ENCODE assay signal across 8 cellular contexts in genomic region chr2:229586746-229587705, GRCh38.
DNase-seq lines count a peak whose midpoint lies in the region; ATAC-seq, FAIRE-seq and TF ChIP-seq lines count a peak whose summit lies in the region.

No MANE protein-coding gene starts in this region.

- H3K27ac ChIP-seq in HUES64 (ENCODE audit: low read depth, low read length) (no peak overlapping the region), RWPE2 (ENCODE audit: poor library complexity, severe bottlenecking) (peak overlapping the region; percentile 93), lower lobe of right lung (no peak overlapping the region)

- H3K36me3 ChIP-seq in HUES64 (ENCODE audit: insufficient read depth, low read length) (no peaks in the 10 kb centered on the region), RWPE2 (ENCODE audit: low read depth) (peaks cover 8% of the 10 kb centered on the region; the same call in 1 of the 2 replicates), lower lobe of right lung (no peaks in the 10 kb centered on the region)

- peak overlapping the region; percentile 42; the same call in 1 of the 2 replicates for H3K9ac ChIP-seq in HUES64 (ENCODE audit: low read depth, low read length)

- H3K9me3 ChIP-seq in HUES64 (ENCODE audit: insufficient read depth, low read depth, low read length) (no peaks in the 10 kb centered on the region), RWPE2 (ENCODE audit: severe bottlenecking) (no peaks in the 10 kb centered on the region), lower lobe of right lung (no peaks in the 10 kb centered on the region)

- H3K4me1 Mint-ChIP-seq in stimulated activated naive CD8-positive, alpha-beta T cell treated with anti-CD3 and anti-CD28 coated beads, Interleukin-15, amount 100 ng/mL, for 72 hours: no peaks in the 10 kb centered on the region

- H3K27ac Mint-ChIP-seq in stimulated activated naive CD8-positive, alpha-beta T cell treated with anti-CD3 and anti-CD28 coated beads, Interleukin-15, amount 100 ng/mL, for 72 hours: no peak overlapping the region

- no peaks in the 10 kb centered on the region for H3K9me3 Mint-ChIP-seq in stimulated activated naive CD8-positive, alpha-beta T cell treated with anti-CD3 and anti-CD28 coated beads, Interleukin-15, amount 100 ng/mL, for 72 hours

- DNase-seq in NCI-H2196 (lab: John Stamatoyannopoulos, UW; ENCODE audit: unreplicated experiment): peak; percentile 25
- no peak for DNase-seq in NCI-H2196 treated with DMSO at 0.1 percent for 48 hours (lab: John Stamatoyannopoulos, UW; ENCODE audit: unreplicated experiment)
- peak; percentile 79 for DNase-seq in RWPE2 (ENCODE audit: low spot score)
- DNase-seq in lower lobe of right lung: peak; percentile 82
- peak; percentile 5 to 19 for DNase-seq in stimulated activated naive CD8-positive, alpha-beta T cell treated with anti-CD3 and anti-CD28 coated beads, Interleukin-15, amount 100 ng/mL, for 72 hours

- FAIRE-seq in endometrium (lab: Jason Lieb, UNC): peak; percentile 35

- no peak overlapping the region for H3K4me3 Mint-ChIP-seq in stimulated activated naive CD8-positive, alpha-beta T cell treated with anti-CD3 and anti-CD28 coated beads, Interleukin-15, amount 100 ng/mL, for 72 hours

- H3K27me3 ChIP-seq in HUES64 (ENCODE audit: insufficient read depth, low read length): no peaks in the 10 kb centered on the region
- no peaks in the 10 kb centered on the region for H3K27me3 ChIP-seq in RWPE2 (ENCODE audit: insufficient read depth, poor library complexity, severe bottlenecking)
- H3K27me3 ChIP-seq in lower lobe of right lung (ENCODE audit: low read depth): no peaks in the 10 kb centered on the region

- intact Hi-C loops in lower lobe of right lung (cut with DNase I): no loop called here

- ATAC-seq in GM21529 (IDR thresholded peaks at IDR 0.05; ENCODE audit: unreplicated experiment) (peak; percentile 91), RWPE2 (ENCODE audit: low read depth) (peak; percentile 89), lower lobe of right lung (peak; percentile 94 to 97)
- peak; percentile 70 for ATAC-seq in stimulated activated naive CD8-positive, alpha-beta T cell treated with anti-CD3 and anti-CD28 coated beads, Interleukin-15, amount 100 ng/mL, for 72 hours

- H3K4me3 ChIP-seq in HUES64 (ENCODE audit: low read length) (peak overlapping the region; percentile 41), RWPE2 (ENCODE audit: severe bottlenecking) (peak overlapping the region; percentile 16), lower lobe of right lung (peak overlapping the region; percentile 25)

- H3K4me1 ChIP-seq in HUES64 (ENCODE audit: insufficient read depth, low read length) (peaks cover 6% of the 10 kb centered on the region; the same call in 1 of the 2 replicates), RWPE2 (ENCODE audit: insufficient read depth, poor library complexity, severe bottlenecking) (peaks cover 11% of the 10 kb centered on the region), lower lobe of right lung (peaks cover 9% of the 10 kb centered on the region)

- H3K27me3 Mint-ChIP-seq in stimulated activated naive CD8-positive, alpha-beta T cell treated with anti-CD3 and anti-CD28 coated beads, Interleukin-15, amount 100 ng/mL, for 72 hours: peaks cover 32% of the 10 kb centered on the region

- peak; percentile 93 for TF ChIP-seq CTCF in RWPE2 (IDR thresholded peaks at IDR 0.05; ENCODE audit: poor library complexity, severe bottlenecking)
- peak; percentile 86 for TF ChIP-seq CTCF in lower lobe of right lung (IDR thresholded peaks at IDR 0.05)

- WGBS in HUES64: 25% methylated on average over 20 of the region's 20 CpGs
